In the genomic region with DNA sequence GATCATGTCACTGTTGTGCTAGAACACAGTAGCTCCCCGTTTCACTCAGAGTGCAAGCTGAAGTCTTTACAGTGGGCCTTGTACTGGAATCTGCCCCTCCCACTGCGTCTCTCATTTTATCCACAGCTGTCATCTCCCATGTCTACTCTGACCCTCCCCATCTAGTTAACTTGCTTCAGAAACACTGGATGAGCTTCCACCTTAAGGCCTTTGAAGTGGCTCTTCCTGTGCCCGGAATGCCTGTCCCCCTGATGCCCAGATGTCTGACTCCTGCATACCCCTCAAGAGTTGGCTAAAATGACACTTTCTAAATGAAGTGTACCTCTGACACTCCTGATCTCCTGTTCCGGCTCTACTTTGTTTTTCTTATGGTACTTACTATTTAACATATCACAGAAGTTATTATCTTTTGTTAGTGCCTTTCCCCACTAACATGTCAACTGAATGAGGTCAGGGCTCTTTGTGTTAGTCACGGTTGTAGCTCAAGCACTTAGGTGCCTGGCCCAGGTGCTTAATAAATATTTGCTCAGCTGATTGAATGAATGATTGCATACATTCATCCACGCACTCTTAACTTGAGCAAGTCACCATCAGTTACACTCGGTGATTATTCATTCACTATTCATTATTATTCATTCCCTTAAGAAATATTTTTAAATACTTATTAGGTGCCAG, we compare ENCODE assay signal across 17 cellular contexts. TPM values are rescaled to one million over a fixed set of nuclear protein-coding genes. Genes with fewer than 3 reads are reported as not detected.
DNase-seq lines count a peak whose midpoint lies in the region; ATAC-seq and TF ChIP-seq lines count a peak whose summit lies in the region.
"Had no signal": no experiment of that assay in that cellular context is flagged by ENCODE, and none has a peak within 500 bp of the region (broad histone marks: within the 10 kb centered on the region; RNA-seq: fewer than 3 reads in every experiment).

No MANE protein-coding gene starts in this region.

- DNase-seq in COLO668 (lab: John Stamatoyannopoulos, UW; ENCODE audit: unreplicated experiment) (peak; percentile 52), DMS79 treated with DMSO at 0.1 percent for 48 hours (lab: John Stamatoyannopoulos, UW) (peak; percentile 32), NCI-H774 (lab: John Stamatoyannopoulos, UW) (peak; percentile 93), left lung (no peak), putamen (ENCODE audit: low spot score) (no peak), NCI-H146 (lab: John Stamatoyannopoulos, UW) (no peak)
- DNase-seq: brain microvascular endothelial cell; DND-41; foreskin keratinocyte; NCI-H2081 treated with DMSO at 0.1 percent for 48 hours; NK-92 treated with Interleukin-12 subunit alpha and Interleukin-12 subunit beta, amount 100 ng/mL, for 24 hours; retina; stimulated activated CD8-positive, alpha-beta memory T cell treated with anti-CD3 and anti-CD28 coated beads, Interleukin-4, amount 100 ng/mL, for 48 hours had no signal

- H3K9me3 ChIP-seq in left lung: no peaks in the 10 kb centered on the region
- H3K9me3 ChIP-seq: suprapubic skin had no signal

- no peak overlapping the region for H3K4me3 ChIP-seq in left lung
- H3K4me3 ChIP-seq: K562, suprapubic skin had no signal

- ATAC-seq in left lung: peak; percentile 95
- ATAC-seq in HG03354 (IDR thresholded peaks at IDR 0.05; ENCODE audit: poor library complexity, severe bottlenecking, unreplicated experiment): no peak
- no peak for ATAC-seq in HG03175 (IDR thresholded peaks at IDR 0.05; ENCODE audit: unreplicated experiment)
- ATAC-seq: foreskin keratinocyte, K562 had no signal

- intact Hi-C loops in left lung (cut with DNase I): no loop called here

- no peaks in the 10 kb centered on the region for H3K4me1 ChIP-seq in left lung
- H3K4me1 ChIP-seq: foreskin keratinocyte, suprapubic skin had no signal

- TF ChIP-seq CTCF in left lung (IDR thresholded peaks at IDR 0.05): no peak

- H3K27ac ChIP-seq in left lung: no peak overlapping the region
- H3K27ac ChIP-seq: brain microvascular endothelial cell, foreskin keratinocyte, suprapubic skin had no signal

- no peaks in the 10 kb centered on the region for H3K27me3 ChIP-seq in left lung
- H3K27me3 ChIP-seq: brain microvascular endothelial cell, foreskin keratinocyte, suprapubic skin had no signal

- peaks cover 0 to 57% of the 10 kb centered on the region in 2 donors for H3K36me3 ChIP-seq in left lung

RNA-seq across cellular contexts. Expression of gene ARV1, which starts 13.3 kb away (rescaled TPM):
- total RNA-seq in left lung: 10 to 100 TPM; 16.9 to 19.7 TPM

RNA-seq across cellular contexts. Expression of gene TTC13, which starts 13.6 kb away (rescaled TPM):
- 10 to 100 TPM; 15.2 to 24.3 TPM for total RNA-seq in left lung

RNA-seq across cellular contexts. Expression of gene FAM89A, which starts 47.8 kb away (rescaled TPM):
- 10 to 100 TPM; 12.3 to 18.8 TPM for total RNA-seq in left lung

Comparison
In these comparisons a context has a peak if more than half of its experiments do, and no peak if none do; other contexts are left out.
1. DNase-seq: peak in COLO668 (single experiment), DMS79 treated with DMSO at 0.1 percent for 48 hours (single experiment) and NCI-H774 (single experiment); none in left lung (0 of 2), putamen (single experiment) and NCI-H146 (single experiment).